Comparison of ENCODE assay signal across 8 cellular contexts in the genomic region with DNA sequence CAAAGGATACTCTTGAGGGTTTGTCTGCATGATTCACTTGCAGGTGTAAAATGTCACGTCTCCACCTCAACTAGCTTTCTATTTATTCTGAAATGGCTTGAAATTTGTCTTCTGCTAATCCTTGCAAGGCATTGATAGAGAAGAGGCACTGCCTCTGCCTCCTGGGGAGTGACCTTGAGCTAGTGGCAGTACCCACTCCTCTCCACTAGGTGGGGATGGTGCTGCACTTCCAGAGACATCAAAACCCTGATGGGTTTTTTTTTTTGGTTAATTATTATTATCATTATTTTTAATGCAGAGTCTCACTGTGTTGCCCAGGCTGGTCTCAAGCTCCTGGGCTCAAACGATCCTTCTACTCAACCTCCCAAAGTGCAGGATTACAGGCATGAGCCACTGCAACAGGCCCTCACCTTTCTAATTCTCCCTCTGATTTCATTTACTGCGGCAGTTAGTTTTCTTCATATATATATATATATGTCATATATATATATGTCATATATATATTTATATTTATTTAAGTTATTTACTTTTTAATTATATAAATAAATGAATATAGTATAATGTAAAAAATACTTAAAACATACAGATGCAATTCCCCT.
DNase-seq lines count a peak whose midpoint lies in the region; ATAC-seq and TF ChIP-seq lines count a peak whose summit lies in the region.

No MANE protein-coding gene starts in this region.

- H3K4me3 ChIP-seq in Caco-2 (ENCODE audit: low read depth, low read length): no peak overlapping the region
- H3K4me3 ChIP-seq in left lung: no peak overlapping the region

- POLR2A ChIA-PET in Caco-2 (lab: Charles Lee): interaction anchor here (0.5 to 0.6 kb wide), 2 partner anchors 14 to 117 kb away, joined by 3 read pairs; no protein-coding TSS in a partner anchor

- H3K27me3 ChIP-seq in Caco-2 (replicated peaks; ENCODE audit: control insufficient read depth, insufficient read depth, low read length) (no peaks in the 10 kb centered on the region), left lung (no peaks in the 10 kb centered on the region)

- CTCF ChIA-PET in Caco-2 (lab: Charles Lee): interaction anchor here (0.7 to 2.0 kb wide), 15 partner anchors 11 to 181 kb away, joined by 3 to 15 read pairs (median 3); partner anchors contain the start of gene EIF1B

- TF ChIP-seq CTCF in Caco-2 (IDR thresholded peaks at IDR 0.05; ENCODE audit: insufficient read depth in 1 of 2, low read depth in 1 of 2, low read length in 1 of 2, severe bottlenecking in 1 of 2, unreplicated experiment in 1 of 2) (peak; percentile 89 to 92), left lung (IDR thresholded peaks at IDR 0.05) (peak; percentile 94 to 96)

- H3K9me3 ChIP-seq in Caco-2 (no peaks in the 10 kb centered on the region), left lung (no peaks in the 10 kb centered on the region)

- no peaks in the 10 kb centered on the region for H3K9me3 Mint-ChIP-seq in Caco-2 (ENCODE audit: unreplicated experiment)

- BruUV-seq in Caco-2 (replicated peaks; lab: Mats Ljungman, UMichigan): no TSS peak

- no peaks in the 10 kb centered on the region for H3K4me1 Mint-ChIP-seq in Caco-2 (ENCODE audit: low read depth, unreplicated experiment)

- no peak overlapping the region for H3K27ac Mint-ChIP-seq in Caco-2 (ENCODE audit: unreplicated experiment)

- peaks cover 10% of the 10 kb centered on the region for H3K27me3 Mint-ChIP-seq in Caco-2 (ENCODE audit: insufficient read depth, unreplicated experiment)

- DNase-seq in Caco-2: peak; percentile 67 to 69
- peak; percentile 22 for DNase-seq in M059J (ENCODE audit: low read depth)
- peak; percentile 29 for DNase-seq in activated CD4-positive, CD25-positive, alpha-beta regulatory T cell treated with anti-CD3 and anti-CD28 coated beads, Interleukin-2, amount 50 U/mL, for 16 hours (ENCODE audit: low read depth, low spot score)
- peak; percentile 72 for DNase-seq in cerebellar cortex (ENCODE audit: low spot score)
- peak in 1 of 2 donors; percentile 57 for DNase-seq in left lung
- DNase-seq in stimulated activated CD8-positive, alpha-beta memory T cell treated with anti-CD3 and anti-CD28 coated beads, Interleukin-12 subunit alpha, Interleukin-12 subunit beta, amount 100 ng/mL, for 1 hour (ENCODE audit: low read depth): peak; percentile 25
- DNase-seq in amniotic stem cell (lab: John Stamatoyannopoulos, UW): no peak

- intact Hi-C loops in Caco-2 (cut with micrococcal nuclease; ENCODE audit: unreplicated experiment): loop anchor here (1.0 to 5.0 kb wide), 2 partner anchors 50 to 125 kb away; no protein-coding TSS in a partner anchor
- intact Hi-C loops in left lung (cut with DNase I): loop anchor here in 1 of 2 donors (5.0 kb wide), 1 partner anchor 125 kb away; no protein-coding TSS in a partner anchor

- H3K27ac ChIP-seq in left lung: no peak overlapping the region

- H3K4me3 Mint-ChIP-seq in Caco-2 (ENCODE audit: unreplicated experiment): no peak overlapping the region

- no peaks in the 10 kb centered on the region for H3K36me3 Mint-ChIP-seq in Caco-2 (ENCODE audit: insufficient read depth, unreplicated experiment)

- H3K36me3 ChIP-seq in Caco-2 (ENCODE audit: control insufficient read depth, insufficient read depth, low read length) (no peaks in the 10 kb centered on the region), left lung (no peaks in the 10 kb centered on the region)

- H3K4me1 ChIP-seq in Caco-2 (no peaks in the 10 kb centered on the region), left lung (no peaks in the 10 kb centered on the region)

- peak; percentile 61 for ATAC-seq in GM21390 (IDR thresholded peaks at IDR 0.05; ENCODE audit: unreplicated experiment)
- peak; percentile 96 for ATAC-seq in left lung
